In genomic region chr6:87297115-87297514, GRCh38 we compare ENCODE assay signal across 18 cellular contexts.
DNase-seq lines count a peak whose midpoint lies in the region; TF ChIP-seq lines count a peak whose summit lies in the region.
"Had no signal": no experiment of that assay in that cellular context is flagged by ENCODE, and none has a peak within 500 bp of the region (broad histone marks: within the 10 kb centered on the region; RNA-seq: fewer than 3 reads in every experiment).

No MANE protein-coding gene starts in this region.

- H3K4me1 ChIP-seq in HEK293 (ENCODE audit: control insufficient read depth, insufficient read depth, low read length), result no peaks in the 10 kb centered on the region
- H3K4me1 ChIP-seq: BLaER1, SJCRH30 had no signal

- no peak overlapping the region for H3K27ac ChIP-seq in HEK293 (ENCODE audit: extremely low read depth, low read depth, low read length)
- H3K27ac ChIP-seq: BLaER1, PC-9, RWPE1, SJCRH30 had no signal

- DNase-seq in EH (ENCODE audit: low read depth) (peak; percentile 11), astrocyte of the spinal cord (ENCODE audit: low read depth, low spot score) (peak; percentile 29), fibroblast of mammary gland (ENCODE audit: low read depth) (peak; percentile 63), SW 1271 (lab: John Stamatoyannopoulos, UW) (no peak), SIG-M5 treated with dmso at 0.1 percent for 504 hours (lab: John Stamatoyannopoulos, UW; ENCODE audit: unreplicated experiment) (no peak)
- DNase-seq in stimulated activated CD4-positive, alpha-beta T cell treated with anti-CD3 and anti-CD28 coated beads, Interleukin-2, amount 100 ng/mL, for 48 hours, result no peak
- no peak for DNase-seq in effector CD8-positive, alpha-beta T cell (lab: John Stamatoyannopoulos, UW)
- DNase-seq: Calu3; CD4-positive, alpha-beta memory T cell; Kasumi-1; NCI-H187; NCI-H2107; NCI-H524; PC-9; SJCRH30 had no signal

- CTCF ChIA-PET in HEK293 (lab: Yijun Ruan, JAX), result no interaction called here

- H3K9me3 ChIP-seq in HEK293 (ENCODE audit: control insufficient read depth, insufficient read depth, low read depth, low read length), result no peaks in the 10 kb centered on the region
- H3K9me3 ChIP-seq: BLaER1, SJCRH30 had no signal

- POLR2A ChIA-PET in HEK293 (lab: Yijun Ruan, JAX), result no interaction called here

- in situ Hi-C loops in astrocyte of the spinal cord (cut with HindIII; ENCODE audit: low sequenced_read_pairs), result no loop called here

- TF ChIP-seq CTCF in HEK293 (tag by site-specific recombination; IDR thresholded peaks at IDR 0.05) (no peak), astrocyte of the spinal cord (IDR thresholded peaks at IDR 0.05; ENCODE audit: low read depth, low read length) (no peak), fibroblast of mammary gland (conservative IDR thresholded peaks at IDR 0.05; ENCODE audit: control insufficient read depth, insufficient read depth, low read depth, low read length) (no peak)

- H3K36me3 ChIP-seq in HEK293 (ENCODE audit: control insufficient read depth in 2 of 2, insufficient read depth in 1 of 2, low read length in 2 of 2), result no peaks in the 10 kb centered on the region
- H3K36me3 ChIP-seq: BLaER1, SJCRH30 had no signal

- H3K4me3 ChIP-seq in HEK293 (ENCODE audit: low read depth, low read length) (no peak overlapping the region), astrocyte of the spinal cord (ENCODE audit: low read depth, low read length) (no peak overlapping the region), fibroblast of mammary gland (ENCODE audit: control insufficient read depth, low read depth, low read length) (no peak overlapping the region)
- H3K4me3 ChIP-seq: BLaER1, PC-9, SJCRH30 had no signal

TF ChIP-seq in HEK293, 187 proteins besides CTCF, POLR2A, EP300 and RAD21:
- TF ChIP-seq ZNF558 (tag by site-specific recombination; IDR thresholded peaks at IDR 0.05) (peak; percentile 75; the same call in 1 of the 2 replicates), ATF2 (tag by site-specific recombination; IDR thresholded peaks at IDR 0.05; ENCODE audit: low read depth) (no peak)

Comparison
In these comparisons a context has a peak if more than half of its experiments do, and no peak if none do; other contexts are left out.
1. DNase-seq: peak in EH (single experiment), astrocyte of the spinal cord (single experiment) and fibroblast of mammary gland (single experiment); none in stimulated activated CD4-positive, alpha-beta T cell treated with anti-CD3 and anti-CD28 coated beads, Interleukin-2, amount 100 ng/mL, for 48 hours (0 of 2), effector CD8-positive, alpha-beta T cell (single experiment), SW 1271 (0 of 2) and SIG-M5 treated with dmso at 0.1 percent for 504 hours (single experiment).